In genomic region chr12:55981882-55982281, GRCh38 we compare ENCODE assay signal across 1 cellular context. TPM values are rescaled to one million over a fixed set of nuclear protein-coding genes. Genes with fewer than 3 reads are reported as not detected.
"Had no signal": no experiment of that assay in that cellular context is flagged by ENCODE, and none has a peak within 500 bp of the region (broad histone marks: within the 10 kb centered on the region; RNA-seq: fewer than 3 reads in every experiment).

No MANE protein-coding gene starts in this region.

RNA-seq across cellular contexts. Expression of gene PMEL, which starts 16.0 kb away (rescaled TPM):
- total RNA-seq: mononuclear cell had no signal
